ENCODE assay signal across 10 cellular contexts in the genomic region with DNA sequence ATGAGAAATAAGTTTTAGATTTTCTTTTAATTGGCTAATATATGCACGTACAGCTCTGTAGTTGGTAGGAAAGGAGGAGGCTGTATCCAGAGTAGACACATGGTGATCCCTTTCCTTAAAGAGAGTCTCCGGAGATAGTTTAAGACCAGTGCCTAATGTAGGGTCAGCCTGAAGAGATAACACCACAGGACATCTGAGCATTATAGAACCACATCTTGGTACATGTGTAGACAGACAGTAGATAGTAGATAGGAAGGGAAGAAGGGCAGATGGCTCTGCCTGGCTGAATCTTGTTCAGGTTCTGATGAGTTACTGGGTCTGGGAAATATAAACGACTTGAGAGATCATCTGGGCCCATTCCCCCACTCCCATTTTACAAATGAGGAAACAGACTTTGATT. TPM values are rescaled to one million over a fixed set of nuclear protein-coding genes. Genes with fewer than 3 reads are reported as not detected.
DNase-seq lines count a peak whose midpoint lies in the region; ATAC-seq and TF ChIP-seq lines count a peak whose summit lies in the region.
"Had no signal": no experiment of that assay in that cellular context is flagged by ENCODE, and none has a peak within 500 bp of the region (broad histone marks: within the 10 kb centered on the region; RNA-seq: fewer than 3 reads in every experiment).

No MANE protein-coding gene starts in this region.

- no peaks in the 10 kb centered on the region for H3K27me3 ChIP-seq in MM.1S (replicated peaks; ENCODE audit: insufficient read depth, low read length)
- H3K27me3 ChIP-seq in endodermal cell (ENCODE audit: control insufficient read depth, insufficient read depth, low read length, poor library complexity, severe bottlenecking), result no peaks in the 10 kb centered on the region
- no peaks in the 10 kb centered on the region for H3K27me3 ChIP-seq in rectal smooth muscle tissue (ENCODE audit: control insufficient read depth, insufficient read depth, low read length)

- H2AFZ ChIP-seq in MM.1S (ENCODE audit: low read length), result no peak overlapping the region

- TF ChIP-seq CTCF in CD14-positive monocyte (IDR thresholded peaks at IDR 0.05) (no peak), MM.1S (IDR thresholded peaks at IDR 0.05; ENCODE audit: low read length) (no peak), endodermal cell (conservative IDR thresholded peaks at IDR 0.05) (no peak)

- ATAC-seq in HG03139 (IDR thresholded peaks at IDR 0.05; ENCODE audit: unreplicated experiment), result no peak

- H3F3A ChIP-seq in MM.1S (ENCODE audit: insufficient read depth, low read length), result peaks cover 78% of the 10 kb centered on the region

- peaks cover 100% of the 10 kb centered on the region for H3K79me2 ChIP-seq in MM.1S (ENCODE audit: low read length)

- peak overlapping the region; percentile 83; the same call in 1 of the 2 replicates for H3K27ac ChIP-seq in MM.1S (ENCODE audit: low read length)
- no peak overlapping the region for H3K27ac ChIP-seq in endodermal cell (ENCODE audit: low read depth, low read length)
- H3K27ac ChIP-seq in rectal smooth muscle tissue (ENCODE audit: low read depth, low read length), result peak overlapping the region; percentile 48

- WGBS in endodermal cell (ENCODE audit: insufficient coverage in 1 of 2, insufficient read length in 1 of 2), 2 experiments, result 90 to 92% methylated on average over 2 to 3 of the region's 3 CpGs

- H3K36me3 Mint-ChIP-seq in CD14-positive monocyte (peaks cover 31 to 60% of the 10 kb centered on the region in 2 donors), endodermal cell (ENCODE audit: low read depth) (peaks cover 23% of the 10 kb centered on the region)

- H3K27me3 Mint-ChIP-seq in CD14-positive monocyte (ENCODE audit: low read depth in 3 of 3) (no peaks in the 10 kb centered on the region), endodermal cell (ENCODE audit: insufficient read depth) (no peaks in the 10 kb centered on the region)

- no peak overlapping the region for H3K4me3 Mint-ChIP-seq in CD14-positive monocyte
- no peak overlapping the region for H3K4me3 Mint-ChIP-seq in endodermal cell

- H3K4me1 Mint-ChIP-seq in CD14-positive monocyte (peaks cover 62% of the 10 kb centered on the region), endodermal cell (peaks cover 78% of the 10 kb centered on the region)

- DNase-seq in CD14-positive monocyte (ENCODE audit: low spot score) (no peak), MM.1S (no peak), endodermal cell (no peak), NCI-H1436 (lab: John Stamatoyannopoulos, UW) (no peak), nucleus accumbens (lab: John Stamatoyannopoulos, UW) (no peak), midbrain (lab: John Stamatoyannopoulos, UW) (no peak)
- DNase-seq: GF-D8 had no signal

- no peaks in the 10 kb centered on the region for H3K9me2 ChIP-seq in MM.1S (replicated peaks; ENCODE audit: insufficient read depth, low read length)

- H3K4me1 ChIP-seq in MM.1S (ENCODE audit: low read length), result peaks cover 85% of the 10 kb centered on the region
- peaks cover 32% of the 10 kb centered on the region for H3K4me1 ChIP-seq in endodermal cell (ENCODE audit: control insufficient read depth, insufficient read depth, low read length)
- peaks cover 55% of the 10 kb centered on the region for H3K4me1 ChIP-seq in rectal smooth muscle tissue (ENCODE audit: control insufficient read depth, insufficient read depth, low read length)

- H3K9me3 ChIP-seq in MM.1S (replicated peaks; ENCODE audit: insufficient read depth, low read length) (no peaks in the 10 kb centered on the region), endodermal cell (ENCODE audit: control insufficient read depth, low read length) (no peaks in the 10 kb centered on the region)

- H3K4me2 ChIP-seq in MM.1S (ENCODE audit: low read depth, low read length), result peak overlapping the region; percentile 68

- H3K36me3 ChIP-seq in MM.1S (replicated peaks; ENCODE audit: insufficient read depth, low read length), result peaks cover 21% of the 10 kb centered on the region
- H3K36me3 ChIP-seq in endodermal cell (ENCODE audit: control insufficient read depth, insufficient read depth, low read length), result no peaks in the 10 kb centered on the region
- no peaks in the 10 kb centered on the region for H3K36me3 ChIP-seq in rectal smooth muscle tissue (ENCODE audit: control insufficient read depth, insufficient read depth, low read length)

- H3K4me3 ChIP-seq in MM.1S (ENCODE audit: low read length) (no peak overlapping the region), endodermal cell (ENCODE audit: low read length) (no peak overlapping the region), rectal smooth muscle tissue (ENCODE audit: low read length) (no peak overlapping the region)
- H3K4me3 ChIP-seq: skin epidermis had no signal

- intact Hi-C loops in CD14-positive monocyte (cut with micrococcal nuclease), result loop anchor here in 1 of 2 donors (5.0 kb wide), 1 partner anchor 382 kb away; no protein-coding TSS in a partner anchor

- H3K9ac ChIP-seq in MM.1S (ENCODE audit: low read length), result no peak overlapping the region; the same call in 1 of the 2 replicates
- no peak overlapping the region for H3K9ac ChIP-seq in endodermal cell (ENCODE audit: extremely low read depth, low read length, poor library complexity, severe bottlenecking)
- H3K9ac ChIP-seq in rectal smooth muscle tissue (ENCODE audit: low read length), result no peak overlapping the region

- H3K9me3 Mint-ChIP-seq in CD14-positive monocyte (peaks cover 0 to 2% (median 0%) of the 10 kb centered on the region in 7 donors), endodermal cell (no peaks in the 10 kb centered on the region)

- H4K20me1 ChIP-seq in MM.1S (ENCODE audit: insufficient read depth, low read length), result no peaks in the 10 kb centered on the region

- H3K27ac Mint-ChIP-seq in CD14-positive monocyte (peak overlapping the region in 5 of 7 donors; percentile 4 to 74 (median 10)), endodermal cell (peak overlapping the region; percentile 63)

RNA-seq across cellular contexts. Expression of gene CHMP4B, which starts 18.5 kb away (rescaled TPM):
- 10 to 100 TPM in 1 of 2 donors, 1 to 10 TPM in 1; 7.1 to 10.0 TPM for polyA plus RNA-seq in CD14-positive monocyte
- 100 to 1,000 TPM in 1 of 2 donors, 10 to 100 TPM in 1; 81.5 to 116 TPM for total RNA-seq in endodermal cell
- 74.7 TPM for polyA plus RNA-seq in endodermal cell (2013, experiment 1 of 2)
- 71.3 TPM for polyA plus RNA-seq in endodermal cell (2013, experiment 2 of 2)
